21 cellular contexts compared by ENCODE assay signal in the genomic region with DNA sequence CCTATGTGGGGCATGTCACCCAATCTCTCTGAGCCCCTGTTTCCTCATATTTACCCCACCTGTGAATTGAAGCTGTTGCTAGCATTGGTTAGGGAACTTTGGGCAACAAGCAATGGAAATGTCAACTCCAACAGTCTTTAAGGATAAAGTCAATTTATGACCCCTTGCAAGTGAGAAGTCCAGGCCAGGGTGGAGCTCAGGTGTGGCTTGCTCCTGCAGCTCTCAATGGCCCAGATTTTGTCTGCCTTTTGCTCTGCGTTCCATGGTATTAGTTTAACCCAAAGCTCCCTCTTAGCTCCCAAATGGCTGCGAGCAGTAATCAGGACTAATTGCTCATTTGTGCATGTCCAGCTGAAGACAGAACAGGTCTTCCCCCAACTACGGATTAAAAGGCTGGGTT.
A peak's percentile ranks its signal among the peaks of the same experiment; 100 is the strongest.
DNase-seq lines count a peak whose midpoint lies in the region; ATAC-seq and TF ChIP-seq lines count a peak whose summit lies in the region.
"Had no signal": no experiment of that assay in that cellular context is flagged by ENCODE, and none has a peak within 500 bp of the region (broad histone marks: within the 10 kb centered on the region; RNA-seq: fewer than 3 reads in every experiment).

No MANE protein-coding gene starts in this region.

- H3K27me3 ChIP-seq in WERI-Rb-1 (ENCODE audit: insufficient read depth, low read depth, severe bottlenecking) = no peaks in the 10 kb centered on the region
- H3K27me3 ChIP-seq: BE2C had no signal

- intact Hi-C loops in posterior vena cava (cut with DNase I) = loop anchor here (5.0 to 10.0 kb wide), 4 partner anchors 109 to 306 kb away; no protein-coding TSS in a partner anchor

- no peak overlapping the region for H3K4me3 ChIP-seq in WERI-Rb-1 (ENCODE audit: low read depth, low read length)
- H3K4me3 ChIP-seq in coronary artery = no peak overlapping the region
- H3K4me3 ChIP-seq: GM23248, HAP-1 had no signal

- TF ChIP-seq CTCF in WERI-Rb-1 (IDR thresholded peaks at IDR 0.05; ENCODE audit: low read depth, low read length) (no peak), coronary artery (IDR thresholded peaks at IDR 0.05) (no peak)

- no peaks in the 10 kb centered on the region for H3K36me3 ChIP-seq in WERI-Rb-1
- H3K36me3 ChIP-seq: BE2C, HAP-1 had no signal

- no peak overlapping the region for H3K27ac ChIP-seq in WERI-Rb-1
- H3K27ac ChIP-seq in coronary artery = no peak overlapping the region
- H3K27ac ChIP-seq: GM23248, HL-60 had no signal

- no peaks in the 10 kb centered on the region for H3K9me3 ChIP-seq in WERI-Rb-1 (ENCODE audit: severe bottlenecking)
- H3K9me3 ChIP-seq: BE2C, HAP-1 had no signal

- no peak for ATAC-seq in HG02981 (IDR thresholded peaks at IDR 0.05; ENCODE audit: unreplicated experiment)

- peak; percentile 31 for DNase-seq in activated effector memory CD4-positive, alpha-beta T cell treated with anti-CD3 and anti-CD28 coated beads, Interleukin-2, amount 50 U/mL, for 16 hours
- DNase-seq in activated effector memory CD4-positive, alpha-beta T cell treated with Interleukin-2 at 50 U/mL for 16 hours = no peak
- DNase-seq in WERI-Rb-1 = peak; percentile 50
- DNase-seq in coronary artery (ENCODE audit: low spot score) = peak; percentile 26
- peak; percentile 3 for DNase-seq in posterior vena cava (ENCODE audit: low spot score)
- no peak for DNase-seq in NCI-H510A (lab: John Stamatoyannopoulos, UW)
- DNase-seq: ACHN; BE2C; C1 segment of cervical spinal cord; CD4-positive, CD25-positive, alpha-beta regulatory T cell; CD8-positive, alpha-beta memory T cell; COR-L47; DMS 273 treated with DMSO at 0.1 percent for 48 hours; DMS53; DND-41; EL; GM23248; IMR-90 had no signal

Comparison
In these comparisons a context has a peak if more than half of its experiments do, and no peak if none do; other contexts are left out.
1. DNase-seq: peak in activated effector memory CD4-positive, alpha-beta T cell treated with anti-CD3 and anti-CD28 coated beads, Interleukin-2, amount 50 U/mL, for 16 hours (single experiment), WERI-Rb-1 (single experiment), coronary artery (single experiment) and posterior vena cava (single experiment); none in activated effector memory CD4-positive, alpha-beta T cell treated with Interleukin-2 at 50 U/mL for 16 hours (single experiment) and NCI-H510A (single experiment).